ENCODE assay signal across 20 cellular contexts in genomic region chr16:87878704-87879103, GRCh38. TPM values are rescaled to one million over a fixed set of nuclear protein-coding genes. Genes with fewer than 3 reads are reported as not detected.
"Had no signal": no experiment of that assay in that cellular context is flagged by ENCODE, and none has a peak within 500 bp of the region (broad histone marks: within the 10 kb centered on the region; RNA-seq: fewer than 3 reads in every experiment).

No MANE protein-coding gene starts in this region.

- H3K9me3 ChIP-seq: adrenal gland, tibial artery had no signal

- H3K4me3 ChIP-seq: adrenal gland, tibial artery had no signal

- H3K27me3 ChIP-seq: adrenal gland had no signal

- FAIRE-seq: astrocyte, bronchial epithelial cell had no signal

- H3K4me1 ChIP-seq: adrenal gland, tibial artery had no signal

- DNase-seq: activated B cell treated with CpG ODN at 0.5 μM for 24 hours; activated CD4-positive, alpha-beta T cell treated with anti-CD3 and anti-CD28 coated beads for 48 hours; activated CD8-positive, alpha-beta T cell treated with anti-CD3 and anti-CD28 coated beads for 36 hours; activated naive CD4-positive, alpha-beta T cell treated with anti-CD3 and anti-CD28 coated beads, Interleukin-2, amount 10 ng/mL, durations not matched to agents 7 days and 5 days; activated T-cell treated with anti-CD3 and anti-CD28 coated beads, Interleukin-2, amount 50 U/mL, for 1 hour; adrenal gland; cerebellar nuclear complex; effector CD4-positive, alpha-beta T cell; posterior cingulate gyrus; retina; stimulated activated CD4-positive, alpha-beta T cell treated with anti-CD3 and anti-CD28 coated beads, Interleukin-12 subunit alpha, Interleukin-12 subunit beta, amount 100 ng/mL, for 4 hours; stimulated activated CD4-positive, alpha-beta T cell treated with anti-CD3 and anti-CD28 coated beads, Interleukin-1b, Interleukin-23, amount 100 ng/mL, for 48 hours; stimulated activated naive CD4-positive, alpha-beta T cell; substantia nigra; tibial artery had no signal

- H3K27ac ChIP-seq: adrenal gland, tibial artery had no signal

- H3K36me3 ChIP-seq: adrenal gland, tibial artery had no signal

RNA-seq across cellular contexts. Expression of gene CA5A, which starts 57.6 kb away (rescaled TPM):
- total RNA-seq: activated B cell treated with CpG ODN at 0.5 μM for 24 hours; activated CD8-positive, alpha-beta T cell treated with anti-CD3 and anti-CD28 coated beads for 36 hours; astrocyte; bronchial epithelial cell; esophagus mucosa; glomerular endothelial cell; urinary bladder had no signal
- polyA plus RNA-seq: adrenal gland, urinary bladder had no signal
